Comparison of ENCODE assay signal across 7 cellular contexts in the genomic region with DNA sequence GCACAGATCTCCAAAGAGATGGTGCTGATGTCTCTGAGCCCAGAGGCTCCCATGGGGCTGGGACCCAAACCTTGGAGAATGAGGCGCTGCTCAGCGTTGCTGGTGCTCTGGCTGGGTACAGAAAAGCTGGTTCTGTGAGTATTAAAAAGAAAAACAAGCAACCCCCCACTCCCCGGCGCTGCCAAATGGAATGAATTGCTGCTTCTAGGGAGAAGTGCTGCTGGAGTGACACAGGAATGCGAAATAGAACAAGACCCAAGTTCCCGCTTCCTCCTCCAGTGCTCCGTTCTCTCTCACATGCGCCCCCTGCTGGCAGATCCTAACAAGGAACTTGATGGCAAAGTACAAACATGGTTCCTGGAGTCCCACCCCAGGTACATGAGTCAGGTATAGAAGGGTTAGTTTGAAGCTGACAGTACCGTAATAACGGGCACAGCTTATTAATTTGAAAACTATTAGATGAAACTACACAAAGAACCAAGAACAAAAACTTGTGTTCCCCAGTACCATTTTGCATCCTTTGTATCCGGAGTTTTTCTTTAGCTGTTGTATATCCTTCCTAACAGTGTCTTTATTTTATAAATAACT. TPM values are rescaled to one million over a fixed set of nuclear protein-coding genes. Genes with fewer than 3 reads are reported as not detected.
DNase-seq lines count a peak whose midpoint lies in the region; ATAC-seq, FAIRE-seq and TF ChIP-seq lines count a peak whose summit lies in the region.

No MANE protein-coding gene starts in this region.

- peak overlapping the region; percentile 10 for H3K9ac ChIP-seq in adipocyte (ENCODE audit: low read length)

- DNase-seq in GM18507 (ENCODE audit: extremely low spot score, insufficient read length, low read depth) (peak; percentile 32), NCI-H187 treated with DMSO at 0.1 percent for 48 hours (lab: John Stamatoyannopoulos, UW) (peak; percentile 48), T-helper 1 cell (peak; percentile 75 to 95 (median 82)), adipocyte (ENCODE audit: low read depth) (peak; percentile 98), heart right ventricle (peak; percentile 92 to 95), putamen (ENCODE audit: low spot score) (peak; percentile 86), vagina (ENCODE audit: extremely low spot score in 2 of 2) (peak in 1 of 2 donors; percentile 91)

- H3K27ac ChIP-seq in heart right ventricle (no peak overlapping the region), vagina (peak overlapping the region; percentile 17)

- H3K4me3 ChIP-seq in adipocyte (ENCODE audit: low read length) (no peak overlapping the region), heart right ventricle (peak overlapping the region in 1 of 10 donors; percentile 13), vagina (no peak overlapping the region)

- H3K36me3 ChIP-seq in adipocyte (ENCODE audit: control insufficient read depth, insufficient read depth, low read length, severe bottlenecking) (peaks cover 8% of the 10 kb centered on the region), heart right ventricle (peaks cover 0 to 12% (median 6%) of the 10 kb centered on the region in 9 donors), vagina (peaks cover 0 to 15% of the 10 kb centered on the region in 2 donors)

- H3K4me1 ChIP-seq in adipocyte (ENCODE audit: control insufficient read depth, insufficient read depth, low read length) (peaks cover 10% of the 10 kb centered on the region), heart right ventricle (peaks cover 2 to 26% (median 12%) of the 10 kb centered on the region in 9 donors), vagina (peaks cover 27% of the 10 kb centered on the region)

- TF ChIP-seq CTCF in heart right ventricle (IDR thresholded peaks at IDR 0.05) (peak; percentile 88 to 95 (median 90)), vagina (IDR thresholded peaks at IDR 0.05) (peak; percentile 82 to 96 (median 85))

- TF ChIP-seq POLR2A in vagina (IDR thresholded peaks at IDR 0.05) = no peak

- ATAC-seq in heart right ventricle = peak in 7 of 8 donors; percentile 40 to 72 (median 50)

- intact Hi-C loops in heart right ventricle (cut with DNase I) = loop anchor here in 9 of 10 donors (1.0 to 5.0 kb wide), 5 partner anchors 29 to 85 kb away; partner anchors contain the start of gene STAU1 (in 1 of the 9)
- intact Hi-C loops in vagina (cut with DNase I) = loop anchor here (2.0 to 10.0 kb wide), 2 partner anchors 82 to 562 kb away; no protein-coding TSS in a partner anchor

- H3K27me3 ChIP-seq in adipocyte (replicated peaks; ENCODE audit: control insufficient read depth, insufficient read depth, low read length) (no peaks in the 10 kb centered on the region), heart right ventricle (no peaks in the 10 kb centered on the region), vagina (no peaks in the 10 kb centered on the region)

- FAIRE-seq in GM18507 (lab: Jason Lieb, UNC) = peak; percentile 90

- H3K9me3 ChIP-seq in adipocyte (ENCODE audit: control insufficient read depth, low read length) = no peaks in the 10 kb centered on the region
- no peaks in the 10 kb centered on the region for H3K9me3 ChIP-seq in heart right ventricle
- no peaks in the 10 kb centered on the region for H3K9me3 ChIP-seq in vagina

- WGBS in heart right ventricle, 2 donors = 16 to 17% methylated on average over 11 of the region's 11 CpGs

RNA-seq across cellular contexts. Expression of gene DDX27, which starts 2.1 kb away (rescaled TPM):
- total RNA-seq in heart right ventricle = 10 to 100 TPM; 11.0 to 16.5 (median 12.8) TPM
- polyA plus RNA-seq in heart right ventricle = 10 to 100 TPM; 15.1 to 26.2 TPM
- 23.3 TPM for total RNA-seq in vagina

RNA-seq across cellular contexts. Expression of gene STAU1, which starts 29.0 kb away (rescaled TPM):
- 10 to 100 TPM; 52.2 to 94.3 (median 72.6) TPM for total RNA-seq in heart right ventricle
- 10 to 100 TPM; 18.0 to 31.3 TPM for polyA plus RNA-seq in heart right ventricle
- total RNA-seq in vagina = 68.5 TPM
